Comparison of ENCODE assay signal across 21 cellular contexts in genomic region chr13:101515504-101515903, GRCh38.
"Had no signal": no experiment of that assay in that cellular context is flagged by ENCODE, and none has a peak within 500 bp of the region (broad histone marks: within the 10 kb centered on the region; RNA-seq: fewer than 3 reads in every experiment).

No MANE protein-coding gene starts in this region.

- ATAC-seq: natural killer cell had no signal

- H3K4me1 Mint-ChIP-seq: brain, endodermal cell had no signal

- H3K27ac ChIP-seq: epithelial cell of prostate, foreskin keratinocyte, lower lobe of right lung, pancreas, right lobe of liver, tibial nerve, uterus had no signal

- H3K4me3 ChIP-seq: lower lobe of right lung, pancreas, right lobe of liver, tibial nerve, uterus had no signal

- H3K27me3 ChIP-seq: foreskin keratinocyte, pancreas, right lobe of liver, tibial nerve, uterus had no signal

- H3K4me1 ChIP-seq: lower lobe of right lung, pancreas, right lobe of liver, tibial nerve, uterus had no signal

- DNase-seq: activated CD4-positive, alpha-beta T cell treated with anti-CD3 and anti-CD28 coated beads for 1 hour; activated CD4-positive, alpha-beta T cell treated with anti-CD3 and anti-CD28 coated beads, Interleukin-2, amount 50 U/mL, for 4 hours; activated naive CD4-positive, alpha-beta T cell treated with Interleukin-2 at 50 U/mL for 16 hours; activated naive CD8-positive, alpha-beta T cell treated with anti-CD3 and anti-CD28 coated beads, Interleukin-2, amount 10 ng/mL, durations not matched to agents 7 days and 5 days; activated T-cell treated with anti-CD3 and anti-CD28 coated beads, Interleukin-2, amount 50 U/mL, for 1 hour; endodermal cell; lower lobe of right lung; natural killer cell; pancreas; right lobe of liver; small intestine; stimulated activated CD4-positive, alpha-beta T cell treated with anti-CD3 and anti-CD28 coated beads, Interleukin-15, amount 100 ng/mL, for 24 hours; stimulated activated CD4-positive, alpha-beta T cell treated with anti-CD3 and anti-CD28 coated beads, Interleukin-2, amount 100 ng/mL, for 48 hours; T1000; uterus had no signal

- H3K36me3 ChIP-seq: lower lobe of right lung, pancreas, right lobe of liver, tibial nerve, uterus had no signal

- H3K9me3 Mint-ChIP-seq: activated naive CD8-positive, alpha-beta T cell treated with anti-CD3 and anti-CD28 coated beads, Interleukin-2, amount 10 ng/mL, durations not matched to agents 7 days and 5 days; activated T-helper 2 cell treated with anti-CD3 and anti-CD28 coated beads, Interferon-gamma antibody, Interleukin-2, Interleukin-4, amounts not matched to agents 10 μg/mL and 5 μg/mL and 100 μg/mL, durations not matched to agents 14 hours and 24 hours and 36 hours; endodermal cell; natural killer cell; stimulated activated naive CD8-positive, alpha-beta T cell treated with anti-CD3 and anti-CD28 coated beads, Interleukin-15, Interleukin-2, amounts not matched to agents 100 ng/mL and 50 ng/mL, for 24 hours had no signal

- H3K36me3 Mint-ChIP-seq: activated naive CD8-positive, alpha-beta T cell treated with anti-CD3 and anti-CD28 coated beads, Interleukin-2, amount 10 ng/mL, durations not matched to agents 7 days and 5 days; brain; natural killer cell had no signal

- H3K9me3 ChIP-seq: lower lobe of right lung, pancreas, right lobe of liver, tibial nerve, uterus had no signal

- H3K27ac Mint-ChIP-seq: activated naive CD8-positive, alpha-beta T cell treated with anti-CD3 and anti-CD28 coated beads, Interleukin-2, amount 10 ng/mL, durations not matched to agents 7 days and 5 days; activated T-helper 2 cell treated with anti-CD3 and anti-CD28 coated beads, Interferon-gamma antibody, Interleukin-2, Interleukin-4, amounts not matched to agents 10 μg/mL and 5 μg/mL and 100 μg/mL, durations not matched to agents 14 hours and 24 hours and 36 hours; brain; endodermal cell; natural killer cell; stimulated activated naive CD8-positive, alpha-beta T cell treated with anti-CD3 and anti-CD28 coated beads, Interleukin-15, Interleukin-2, amounts not matched to agents 100 ng/mL and 50 ng/mL, for 24 hours had no signal

- H3K4me3 Mint-ChIP-seq: activated naive CD8-positive, alpha-beta T cell treated with anti-CD3 and anti-CD28 coated beads, Interleukin-2, amount 10 ng/mL, durations not matched to agents 7 days and 5 days; brain; endodermal cell; natural killer cell; stimulated activated naive CD8-positive, alpha-beta T cell treated with anti-CD3 and anti-CD28 coated beads, Interleukin-15, Interleukin-2, amounts not matched to agents 100 ng/mL and 50 ng/mL, for 24 hours had no signal
